19 cellular contexts compared by ENCODE assay signal in genomic region chr18:9120796-9121195, GRCh38. TPM values are rescaled to one million over a fixed set of nuclear protein-coding genes. Genes with fewer than 3 reads are reported as not detected.
A peak's percentile ranks its signal among the peaks of the same experiment; 100 is the strongest.
DNase-seq lines count a peak whose midpoint lies in the region; ATAC-seq lines count a peak whose summit lies in the region.
"Had no signal": no experiment of that assay in that cellular context is flagged by ENCODE, and none has a peak within 500 bp of the region (broad histone marks: within the 10 kb centered on the region; RNA-seq: fewer than 3 reads in every experiment).

No MANE protein-coding gene starts in this region.

- CTCF ChIA-PET in CD4-positive, alpha-beta memory T cell (lab: Charles Lee; ENCODE audit: partially characterized antibody) = interaction anchor here (0.9 to 3.2 kb wide), 4 partner anchors 11 to 47 kb away, joined by 3 to 18 read pairs (median 5); partner anchors contain the start of gene NDUFV2
- CTCF ChIA-PET in naive thymus-derived CD4-positive, alpha-beta T cell (lab: Charles Lee) = interaction anchor here (0.8 to 1.9 kb wide), 2 partner anchors 14 to 16 kb away, joined by 3 to 9 read pairs; partner anchors contain the start of gene ANKRD12

- POLR2A ChIA-PET in CD4-positive, alpha-beta memory T cell (lab: Charles Lee; ENCODE audit: partially characterized antibody) = interaction anchor here (0.6 to 21.8 kb wide), 7 partner anchors 11 to 59 kb away, joined by 3 to 823 read pairs (median 3); partner anchors contain the start of genes ANKRD12 and NDUFV2
- POLR2A ChIA-PET in activated naive CD8-positive, alpha-beta T cell treated with anti-CD3 and anti-CD28 coated beads, Interleukin-2, amount 10 ng/mL, durations not matched to agents 7 days and 5 days (lab: Charles Lee) = interaction anchor here (0.7 to 2.4 kb wide), 3 partner anchors 8 to 19 kb away, joined by 3 to 15 read pairs (median 3); partner anchors contain the start of genes ANKRD12 and NDUFV2
- POLR2A ChIA-PET in naive thymus-derived CD4-positive, alpha-beta T cell (lab: Charles Lee) = interaction anchor here (1.0 to 17.6 kb wide), 5 partner anchors 10 to 30 kb away, joined by 3 to 472 read pairs (median 3); partner anchors contain the start of genes ANKRD12 and NDUFV2

- peaks cover 45 to 85% (median 61%) of the 10 kb centered on the region in 4 donors for H3K4me1 Mint-ChIP-seq in CD4-positive, alpha-beta memory T cell
- peaks cover 43% of the 10 kb centered on the region for H3K4me1 Mint-ChIP-seq in activated naive CD8-positive, alpha-beta T cell treated with anti-CD3 and anti-CD28 coated beads, Interleukin-2, amount 10 ng/mL, durations not matched to agents 7 days and 5 days
- peaks cover 41 to 86% (median 72%) of the 10 kb centered on the region in 7 donors for H3K4me1 Mint-ChIP-seq in naive thymus-derived CD4-positive, alpha-beta T cell

- H3K27me3 ChIP-seq in CD4-positive, alpha-beta memory T cell (ENCODE audit: insufficient read depth, low read length) = no peaks in the 10 kb centered on the region
- H3K27me3 ChIP-seq in naive thymus-derived CD4-positive, alpha-beta T cell (ENCODE audit: control insufficient read depth in 2 of 2, insufficient read depth in 2 of 2, low read length in 2 of 2) = no peaks in the 10 kb centered on the region
- H3K27me3 ChIP-seq: BLaER1 treated with 17β-estradiol and CSF1 and Interleukin-3, amounts not matched to agents 10 nM and 100 nM; hepatocyte; MG63; tibial nerve had no signal

- ATAC-seq in GM18861 (IDR thresholded peaks at IDR 0.05; ENCODE audit: unreplicated experiment) = peak; percentile 32
- ATAC-seq in activated naive CD8-positive, alpha-beta T cell treated with anti-CD3 and anti-CD28 coated beads, Interleukin-2, amount 10 ng/mL, durations not matched to agents 7 days and 5 days (ENCODE audit: low read depth) = peak; percentile 54
- peak; percentile 21 for ATAC-seq in naive thymus-derived CD4-positive, alpha-beta T cell
- ATAC-seq in GM19324 (IDR thresholded peaks at IDR 0.05; ENCODE audit: low FRiP score, unreplicated experiment) = no peak
- no peak for ATAC-seq in esophagus mucosa
- ATAC-seq: Right ventricle myocardium inferior had no signal

- no peaks in the 10 kb centered on the region for H3K9me3 Mint-ChIP-seq in CD4-positive, alpha-beta memory T cell
- H3K9me3 Mint-ChIP-seq in activated naive CD8-positive, alpha-beta T cell treated with anti-CD3 and anti-CD28 coated beads, Interleukin-2, amount 10 ng/mL, durations not matched to agents 7 days and 5 days = no peaks in the 10 kb centered on the region
- H3K9me3 Mint-ChIP-seq in naive thymus-derived CD4-positive, alpha-beta T cell = peaks cover 0 to 2% (median 0%) of the 10 kb centered on the region in 11 donors

- DNase-seq in CD4-positive, alpha-beta memory T cell = peak in 3 of 5 donors; percentile 36 to 47 (median 41)
- no peak for DNase-seq in activated naive CD8-positive, alpha-beta T cell treated with anti-CD3 and anti-CD28 coated beads, Interleukin-2, amount 10 ng/mL, durations not matched to agents 7 days and 5 days
- DNase-seq in naive thymus-derived CD4-positive, alpha-beta T cell = peak in 5 of 9 donors; percentile 35 to 46 (median 40)
- DNase-seq in SHP77 treated with DMSO at 0.1 percent for 48 hours (lab: John Stamatoyannopoulos, UW) = no peak
- no peak for DNase-seq in stimulated activated CD4-positive, alpha-beta T cell treated with anti-CD3 and anti-CD28 coated beads, Interleukin-4, amount 100 ng/mL, for 1 hour
- DNase-seq: activated CD4-positive, alpha-beta T cell treated with anti-CD3 and anti-CD28 coated beads for 48 hours; activated naive CD4-positive, alpha-beta T cell; caudate nucleus; DMS79 treated with DMSO at 0.1 percent for 48 hours; MG63; NCI-H2029 treated with DMSO at 0.1 percent for 48 hours; NCI-H748 treated with DMSO at 0.1 percent for 48 hours had no signal

- H3K27ac ChIP-seq in CD4-positive, alpha-beta memory T cell (ENCODE audit: low read depth, low read length) = peak overlapping the region; percentile 80
- H3K27ac ChIP-seq in naive thymus-derived CD4-positive, alpha-beta T cell (ENCODE audit: low read depth, low read length) = peak overlapping the region; percentile 67
- H3K27ac ChIP-seq: BLaER1 treated with 17β-estradiol and CSF1 and Interleukin-3, amounts not matched to agents 10 nM and 100 nM; hepatocyte had no signal

- H3K4me1 ChIP-seq in CD4-positive, alpha-beta memory T cell (ENCODE audit: insufficient read depth, low read length) = peaks cover 85% of the 10 kb centered on the region
- H3K4me1 ChIP-seq in naive thymus-derived CD4-positive, alpha-beta T cell (ENCODE audit: control insufficient read depth in 2 of 2, insufficient read depth in 2 of 2, low read length in 2 of 2) = peaks cover 45 to 63% of the 10 kb centered on the region in 2 donors

- intact Hi-C loops in CD4-positive, alpha-beta memory T cell (cut with micrococcal nuclease) = no loop called here
- intact Hi-C loops in naive thymus-derived CD4-positive, alpha-beta T cell (cut with micrococcal nuclease) = no loop called here

- H3K36me3 Mint-ChIP-seq in CD4-positive, alpha-beta memory T cell = peaks cover 20 to 60% of the 10 kb centered on the region in 2 donors
- peaks cover 33% of the 10 kb centered on the region for H3K36me3 Mint-ChIP-seq in activated naive CD8-positive, alpha-beta T cell treated with anti-CD3 and anti-CD28 coated beads, Interleukin-2, amount 10 ng/mL, durations not matched to agents 7 days and 5 days
- peaks cover 0 to 35% (median 18%) of the 10 kb centered on the region in 5 donors for H3K36me3 Mint-ChIP-seq in naive thymus-derived CD4-positive, alpha-beta T cell

- H3K27ac Mint-ChIP-seq in CD4-positive, alpha-beta memory T cell = peak overlapping the region; percentile 85 to 96 (median 90)
- H3K27ac Mint-ChIP-seq in activated naive CD8-positive, alpha-beta T cell treated with anti-CD3 and anti-CD28 coated beads, Interleukin-2, amount 10 ng/mL, durations not matched to agents 7 days and 5 days = peak overlapping the region; percentile 40
- peak overlapping the region; percentile 36 to 95 (median 91) for H3K27ac Mint-ChIP-seq in naive thymus-derived CD4-positive, alpha-beta T cell

- peak overlapping the region; percentile 57 to 88 (median 74) for H3K4me3 Mint-ChIP-seq in CD4-positive, alpha-beta memory T cell
- H3K4me3 Mint-ChIP-seq in activated naive CD8-positive, alpha-beta T cell treated with anti-CD3 and anti-CD28 coated beads, Interleukin-2, amount 10 ng/mL, durations not matched to agents 7 days and 5 days = peak overlapping the region; percentile 41
- peak overlapping the region; percentile 2 to 88 (median 58) for H3K4me3 Mint-ChIP-seq in naive thymus-derived CD4-positive, alpha-beta T cell

- no peaks in the 10 kb centered on the region for H3K27me3 Mint-ChIP-seq in CD4-positive, alpha-beta memory T cell
- no peaks in the 10 kb centered on the region for H3K27me3 Mint-ChIP-seq in activated naive CD8-positive, alpha-beta T cell treated with anti-CD3 and anti-CD28 coated beads, Interleukin-2, amount 10 ng/mL, durations not matched to agents 7 days and 5 days
- H3K27me3 Mint-ChIP-seq in naive thymus-derived CD4-positive, alpha-beta T cell = no peaks in the 10 kb centered on the region

- H3K9me3 ChIP-seq in CD4-positive, alpha-beta memory T cell (ENCODE audit: control insufficient read depth in 1 of 2, low read length in 2 of 2) = no peaks in the 10 kb centered on the region
- H3K9me3 ChIP-seq in naive thymus-derived CD4-positive, alpha-beta T cell (ENCODE audit: control insufficient read depth in 2 of 3, low read length in 3 of 3) = no peaks in the 10 kb centered on the region
- H3K9me3 ChIP-seq: BLaER1 treated with 17β-estradiol and CSF1 and Interleukin-3, amounts not matched to agents 10 nM and 100 nM; MG63; tibial nerve had no signal

- H3K4me3 ChIP-seq in CD4-positive, alpha-beta memory T cell (ENCODE audit: low read length in 2 of 2) = no peak overlapping the region
- no peak overlapping the region for H3K4me3 ChIP-seq in naive thymus-derived CD4-positive, alpha-beta T cell (ENCODE audit: low read length)
- H3K4me3 ChIP-seq: BLaER1 treated with 17β-estradiol and CSF1 and Interleukin-3, amounts not matched to agents 10 nM and 100 nM; hepatocyte; MG63; tibial nerve had no signal

- H3K36me3 ChIP-seq in CD4-positive, alpha-beta memory T cell (ENCODE audit: insufficient read depth, low read length) = peaks cover 15% of the 10 kb centered on the region
- peaks cover 4 to 15% (median 12%) of the 10 kb centered on the region in 3 experiments for H3K36me3 ChIP-seq in naive thymus-derived CD4-positive, alpha-beta T cell (ENCODE audit: control insufficient read depth in 2 of 3, insufficient read depth in 3 of 3, low read length in 3 of 3)

RNA-seq across cellular contexts. Expression of gene ANKRD12, which starts 15.8 kb away (rescaled TPM):
- total RNA-seq in CD4-positive, alpha-beta memory T cell = 100 to 1,000 TPM; 262 to 280 TPM
- polyA plus RNA-seq in CD4-positive, alpha-beta memory T cell = 100 to 1,000 TPM in 1 of 2 donors, 10 to 100 TPM in 1; 10.7 to 141 TPM
- total RNA-seq in activated naive CD8-positive, alpha-beta T cell treated with anti-CD3 and anti-CD28 coated beads, Interleukin-2, amount 10 ng/mL, durations not matched to agents 7 days and 5 days = 100 to 1,000 TPM; 107 to 117 TPM
- total RNA-seq in naive thymus-derived CD4-positive, alpha-beta T cell = 100 to 1,000 TPM in 4 of 5 experiments, 10 to 100 TPM in 1; 98.9 to 274 (median 204) TPM
- 10 to 100 TPM; 48.7 to 90.0 TPM for polyA plus RNA-seq in naive thymus-derived CD4-positive, alpha-beta T cell
- total RNA-seq in esophagus mucosa = 30.8 TPM

RNA-seq across cellular contexts. Expression of gene NDUFV2, which starts 18.3 kb away (rescaled TPM):
- total RNA-seq in CD4-positive, alpha-beta memory T cell = 100 to 1,000 TPM; 135 TPM
- 100 to 1,000 TPM; 213 to 281 TPM for polyA plus RNA-seq in CD4-positive, alpha-beta memory T cell
- 100 to 1,000 TPM; 166 to 168 TPM for total RNA-seq in activated naive CD8-positive, alpha-beta T cell treated with anti-CD3 and anti-CD28 coated beads, Interleukin-2, amount 10 ng/mL, durations not matched to agents 7 days and 5 days
- total RNA-seq in naive thymus-derived CD4-positive, alpha-beta T cell = 100 to 1,000 TPM; 127 to 198 (median 171) TPM
- polyA plus RNA-seq in naive thymus-derived CD4-positive, alpha-beta T cell = 100 to 1,000 TPM; 140 to 190 TPM
- total RNA-seq in esophagus mucosa = 156 TPM

Comparison
In these comparisons a context has a peak if more than half of its experiments do, and no peak if none do; other contexts are left out.
1. DNase-seq: peak in CD4-positive, alpha-beta memory T cell (3 of 5) and naive thymus-derived CD4-positive, alpha-beta T cell (5 of 9); none in activated naive CD8-positive, alpha-beta T cell treated with anti-CD3 and anti-CD28 coated beads, Interleukin-2, amount 10 ng/mL, durations not matched to agents 7 days and 5 days (single experiment), SHP77 treated with DMSO at 0.1 percent for 48 hours (single experiment) and stimulated activated CD4-positive, alpha-beta T cell treated with anti-CD3 and anti-CD28 coated beads, Interleukin-4, amount 100 ng/mL, for 1 hour (single experiment).
2. H3K27ac Mint-ChIP-seq: peak in every context shown above with its lines; median percentile 91 in naive thymus-derived CD4-positive, alpha-beta T cell; 90 in CD4-positive, alpha-beta memory T cell; 40 in activated naive CD8-positive, alpha-beta T cell treated with anti-CD3 and anti-CD28 coated beads, Interleukin-2, amount 10 ng/mL, durations not matched to agents 7 days and 5 days.
3. ATAC-seq: peak in GM18861 (single experiment), activated naive CD8-positive, alpha-beta T cell treated with anti-CD3 and anti-CD28 coated beads, Interleukin-2, amount 10 ng/mL, durations not matched to agents 7 days and 5 days (single experiment) and naive thymus-derived CD4-positive, alpha-beta T cell (single experiment); none in GM19324 (single experiment) and esophagus mucosa (single experiment).
4. Peak in every context shown above with its lines, with median percentiles within 50 percentile points of each other: H3K4me3 Mint-ChIP-seq.